ENCODE assay signal across 9 cellular contexts in genomic region chr19:38514812-38515633, GRCh38.
DNase-seq lines count a peak whose midpoint lies in the region; ATAC-seq, FAIRE-seq and TF ChIP-seq lines count a peak whose summit lies in the region.
"Had no signal": no experiment of that assay in that cellular context is flagged by ENCODE, and none has a peak within 500 bp of the region (broad histone marks: within the 10 kb centered on the region; RNA-seq: fewer than 3 reads in every experiment).

No MANE protein-coding gene starts in this region.

- H3K9me3 ChIP-seq in GM12878 (replicated peaks; ENCODE audit: control insufficient read depth, insufficient read depth, low read length) (no peaks in the 10 kb centered on the region), iPS DF 6.9 (ENCODE audit: control insufficient read depth, insufficient read depth, low read length) (no peaks in the 10 kb centered on the region)

- no TSS peak for BruUV-seq in GM12878 (replicated peaks; lab: Mats Ljungman, UMichigan)

- DNase-seq in NCI-H1436 (lab: John Stamatoyannopoulos, UW) (peak; percentile 38), NCI-H1436 treated with DMSO at 0.1 percent for 48 hours (lab: John Stamatoyannopoulos, UW) (no peak), NB4 (ENCODE audit: low read depth) (peak; percentile 61), UCSD-AML1 (lab: John Stamatoyannopoulos, UW; ENCODE audit: unreplicated experiment) (peak; percentile 56), GM12878 (ENCODE audit: low read depth, low spot score) (no peak), iPS DF 6.9 (ENCODE audit: low read depth, low spot score) (peak; percentile 71)
- DNase-seq in stimulated activated CD4-positive, alpha-beta T cell treated with anti-CD3 and anti-CD28 coated beads, Interleukin-15, amount 100 ng/mL, for 1 hour (ENCODE audit: low read depth in 1 of 2, low spot score in 1 of 2) = peak; percentile 59 to 75

- 34% methylated on average over 32 of the region's 32 CpGs for WGBS in GM12878 (ENCODE audit: insufficient coverage, insufficient replicate concordance, low lambda C conversion rate, missing lambda C conversion rate)
- no CpG with 5 or more reads among the region's 32 CpGs for WGBS in iPS DF 6.9 (ENCODE audit: insufficient coverage, insufficient read length)

- no peaks in the 10 kb centered on the region for H3K79me2 ChIP-seq in GM12878 (ENCODE audit: control insufficient read depth, insufficient read depth, low read length)

- CTCF ChIA-PET in GM12878 (lab: Yijun Ruan, JAX) = interaction anchor here (0.6 to 4.7 kb wide), 26 partner anchors 8 to 418 kb away, joined by 3 to 52 read pairs (median 4); partner anchors contain the start of genes CCER2, FAM98C, GGN and MRPS12

- RAD21 ChIA-PET in GM12878 (lab: Charles Lee; ENCODE audit: unreplicated experiment) = interaction anchor here (0.8 to 3.3 kb wide), 12 partner anchors 16 to 415 kb away, joined by 3 to 12 read pairs (median 4); partner anchors contain the start of genes ACTN4, EIF3K, FAM98C and MAP4K1

- POLR2A ChIA-PET in GM12878 (lab: Charles Lee) = interaction anchor here (0.5 to 0.6 kb wide), 2 partner anchors 350 to 414 kb away, joined by 3 to 5 read pairs; no protein-coding TSS in a partner anchor

- no peak for TF ChIP-seq POLR2A in NB4 (IDR thresholded peaks at IDR 0.05; ENCODE audit: extremely low read depth, insufficient read length)
- TF ChIP-seq POLR2A in GM12878 (IDR thresholded peaks at IDR 0.05; ENCODE audit: low read depth, low read length) = no peak

- no peaks in the 10 kb centered on the region for H3K36me3 ChIP-seq in GM12878 (ENCODE audit: control insufficient read depth in 2 of 2, insufficient read depth in 2 of 2, low read length in 1 of 2)
- peaks cover 3% of the 10 kb centered on the region; the same call in 1 of the 2 replicates for H3K36me3 ChIP-seq in iPS DF 6.9 (ENCODE audit: control insufficient read depth, insufficient read depth, low read length)

- in situ Hi-C loops in GM12878 (cut with MboI) = no loop called here

- peak; percentile 74 for TF ChIP-seq RAD21 in GM12878 (IDR thresholded peaks at IDR 0.05; ENCODE audit: insufficient read depth, low read depth, low read length)

- H3K27me3 ChIP-seq in GM12878 (replicated peaks in 1 of 2; ENCODE audit: control insufficient read depth in 2 of 2, insufficient read depth in 2 of 2, low read length in 1 of 2) = no peaks in the 10 kb centered on the region
- H3K27me3 ChIP-seq in iPS DF 6.9 (ENCODE audit: control insufficient read depth, insufficient read depth, low read length) = no peaks in the 10 kb centered on the region

- H3K4me1 ChIP-seq in GM12878 (ENCODE audit: control insufficient read depth, insufficient read depth, low read length) (peaks cover 6% of the 10 kb centered on the region), iPS DF 6.9 (ENCODE audit: control insufficient read depth, insufficient read depth, low read length) (no peaks in the 10 kb centered on the region)

- SMC1A ChIA-PET in GM12878 (lab: Charles Lee; ENCODE audit: uncharacterized antibody, unreplicated experiment) = interaction anchor here (1.0 to 2.1 kb wide), 8 partner anchors 42 to 415 kb away, joined by 3 to 9 read pairs (median 4); partner anchors contain the start of genes FAM98C, MAP4K1, MRPS12 and SARS2

- peak; percentile 96 for ATAC-seq in GM12878
- no peak for ATAC-seq in GM21423 (IDR thresholded peaks at IDR 0.05; ENCODE audit: unreplicated experiment)

- intact Hi-C loops in GM12878 (cut with micrococcal nuclease; ENCODE audit: unreplicated experiment) = loop anchor here (2.0 to 10.0 kb wide), 3 partner anchors 122 to 416 kb away; partner anchors contain the start of genes MRPS12 and SARS2

- H4K20me1 ChIP-seq in GM12878 (ENCODE audit: control insufficient read depth, insufficient read depth) = no peaks in the 10 kb centered on the region

- no peak overlapping the region for H3K4me3 ChIP-seq in NB4 (ENCODE audit: low read depth, low read length)
- H3K4me3 ChIP-seq in GM12878 = no peak overlapping the region
- H3K4me3 ChIP-seq in iPS DF 6.9 (ENCODE audit: low read length) = no peak overlapping the region

- no peak for TF ChIP-seq EP300 in GM12878 (IDR thresholded peaks at IDR 0.05; ENCODE audit: borderline replicate concordance in 1 of 2, control insufficient read depth in 1 of 2, low read depth in 2 of 2, low read length in 2 of 2)

- no peak overlapping the region for H3K4me2 ChIP-seq in GM12878 (ENCODE audit: control insufficient read depth, insufficient read depth)

- no peak overlapping the region for H3K27ac ChIP-seq in GM12878 (ENCODE audit: control insufficient read depth, insufficient read depth)
- H3K27ac ChIP-seq in iPS DF 6.9 (ENCODE audit: low read length) = no peak overlapping the region

- peak; percentile 82 for FAIRE-seq in GM12878 (lab: Jason Lieb, UNC)
- FAIRE-seq: G401.6 had no signal

- TF ChIP-seq CTCF in NB4 (IDR thresholded peaks at IDR 0.05; ENCODE audit: low read depth, low read length) (peak; percentile 66), GM12878 (IDR thresholded peaks at IDR 0.05 in 2 of 3, conservative IDR thresholded peaks at IDR 0.05 in 1 of 3; ENCODE audit: control insufficient read depth in 2 of 3, extremely low read depth in 1 of 3, insufficient read depth in 1 of 3, low read depth in 3 of 3, low read length in 3 of 3) (peak; percentile 89 to 98 (median 90); a peak in 5 of 6 replicates)

- no peak overlapping the region for H3K9ac ChIP-seq in GM12878 (ENCODE audit: control insufficient read depth, insufficient read depth, low read length)

- H2AFZ ChIP-seq in GM12878 (ENCODE audit: control insufficient read depth, low read depth, low read length) = peak overlapping the region; percentile 73

TF ChIP-seq in GM12878, 131 proteins besides CTCF, POLR2A, EP300 and RAD21:
- TF ChIP-seq MLLT1 (IDR thresholded peaks at IDR 0.05) (peak; percentile 84), PAX5 (IDR thresholded peaks at IDR 0.05; ENCODE audit: borderline replicate concordance, low read depth, low read length) (0 out of 2 replicates have a peak, but pooled peaks have one; percentile 6), SMC3 (IDR thresholded peaks at IDR 0.05; ENCODE audit: borderline replicate concordance, low read length) (peak; percentile 79), DPF2 (IDR thresholded peaks at IDR 0.05) (0 out of 2 replicates have a peak, but pooled peaks have one; percentile 25), SIX5 (IDR thresholded peaks at IDR 0.05; ENCODE audit: low read depth, low read length, severe bottlenecking) (no peak), RUNX3 (IDR thresholded peaks at IDR 0.05; ENCODE audit: low read length) (peak; percentile 29; the same call in 1 of the 2 replicates), EGR1 (IDR thresholded peaks at IDR 0.05; ENCODE audit: borderline replicate concordance in 1 of 2, low read depth in 2 of 2, low read length in 2 of 2) (peak in 1 of 2 experiments; percentile 17; a peak in 1 of 3 replicates), YY1 (IDR thresholded peaks at IDR 0.05; ENCODE audit: low read depth, low read length) (peak; percentile 64; the same call in 1 of the 2 replicates), JUND (IDR thresholded peaks at IDR 0.05; ENCODE audit: low read depth, low read length) (no peak), NR2F1 (conservative IDR thresholded peaks at IDR 0.05) (0 out of 2 replicates have a peak, but pooled peaks have one; percentile 33), RAD51 (IDR thresholded peaks at IDR 0.05) (peak; percentile 38; the same call in 1 of the 2 replicates), IRF5 (IDR thresholded peaks at IDR 0.05; ENCODE audit: borderline replicate concordance) (no peak), TARDBP (IDR thresholded peaks at IDR 0.05; ENCODE audit: borderline replicate concordance) (0 out of 2 replicates have a peak, but pooled peaks have one; percentile 12), POU2F2 (IDR thresholded peaks at IDR 0.05; ENCODE audit: borderline replicate concordance, low read depth, low read length) (0 out of 3 replicates have a peak, but pooled peaks have one; percentile 23), ZBTB33 (IDR thresholded peaks at IDR 0.05) (peak; percentile 90)
TF ChIP-seq in GM12878: peak in this region for 12.

Comparison
In these comparisons a context has a peak if more than half of its experiments do, and no peak if none do; other contexts are left out.
1. DNase-seq: peak in NCI-H1436 (single experiment), NB4 (single experiment), UCSD-AML1 (single experiment), iPS DF 6.9 (single experiment) and stimulated activated CD4-positive, alpha-beta T cell treated with anti-CD3 and anti-CD28 coated beads, Interleukin-15, amount 100 ng/mL, for 1 hour (2 of 2); none in NCI-H1436 treated with DMSO at 0.1 percent for 48 hours (single experiment) and GM12878 (single experiment).